20 cellular contexts compared by ENCODE assay signal in the genomic region with DNA sequence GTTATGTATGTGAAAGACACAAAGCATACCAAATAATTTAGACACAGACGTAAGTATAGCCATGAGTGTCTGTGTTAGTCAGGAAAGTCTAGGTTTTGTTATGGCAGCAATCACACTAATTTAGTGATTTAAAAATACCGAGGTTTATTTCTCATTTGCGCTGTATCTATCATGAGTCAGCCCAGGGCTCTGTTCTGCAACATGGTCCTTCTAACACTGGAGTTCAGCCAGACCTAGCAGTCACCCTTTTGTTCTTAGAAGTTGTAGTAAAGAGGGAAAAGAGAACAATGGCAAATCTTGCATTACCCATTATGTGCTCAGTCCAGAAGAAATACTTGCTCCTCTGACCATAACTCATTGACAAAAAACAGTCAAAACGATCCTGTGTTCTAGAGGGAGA.
DNase-seq lines count a peak whose midpoint lies in the region; ATAC-seq, FAIRE-seq and TF ChIP-seq lines count a peak whose summit lies in the region.
"Had no signal": no experiment of that assay in that cellular context is flagged by ENCODE, and none has a peak within 500 bp of the region (broad histone marks: within the 10 kb centered on the region; RNA-seq: fewer than 3 reads in every experiment).

No MANE protein-coding gene starts in this region.

- H3K27ac ChIP-seq in breast epithelium (no peak overlapping the region), kidney (ENCODE audit: low read depth in 2 of 2, low read length in 2 of 2) (no peak overlapping the region)
- H3K27ac ChIP-seq: 22Rv1, BLaER1, SK-N-MC had no signal

- DNase-seq in MCF 10A (ENCODE audit: unreplicated experiment) (peak; percentile 45), breast epithelium (ENCODE audit: low spot score in 2 of 2) (no peak), astrocyte of the cerebellum (ENCODE audit: low read depth) (peak; percentile 64), fibroblast of pulmonary artery (ENCODE audit: low read depth) (peak; percentile 62), DMS153 treated with DMSO at 0.1 percent for 48 hours (lab: John Stamatoyannopoulos, UW; ENCODE audit: unreplicated experiment) (no peak), kidney (no peak)
- no peak for DNase-seq in activated CD4-positive, alpha-beta T cell treated with anti-CD3 and anti-CD28 coated beads, Interleukin-2, amount 50 U/mL, for 1 hour
- DNase-seq: CD8-positive, alpha-beta T cell; DMS79; HFFc6; Karpas-422; NCI-H2029; NCI-H2171 treated with DMSO at 0.1 percent for 48 hours; NCI-H82 had no signal

- H3K4me1 Mint-ChIP-seq in MCF 10A (ENCODE audit: insufficient read depth, unreplicated experiment), result peaks cover 4% of the 10 kb centered on the region

- intact Hi-C loops in MCF 10A (cut with micrococcal nuclease), result no loop called here
- intact Hi-C loops in breast epithelium (cut with DNase I; ENCODE audit: low total_unique reads), result no loop called here
- intact Hi-C loops in kidney (cut with DNase I), result no loop called here

- CTCF ChIA-PET in MCF 10A (lab: Yijun Ruan, JAX), result no interaction called here

- H3K4me1 ChIP-seq in breast epithelium (no peaks in the 10 kb centered on the region), kidney (ENCODE audit: control insufficient read depth in 1 of 2, insufficient read depth in 1 of 2, low read depth in 1 of 2, low read length in 2 of 2) (no peaks in the 10 kb centered on the region)
- H3K4me1 ChIP-seq: BLaER1 had no signal

- in situ Hi-C loops in astrocyte of the cerebellum (cut with HindIII; ENCODE audit: low sequenced_read_pairs), result no loop called here

- no peaks in the 10 kb centered on the region for H3K9me3 ChIP-seq in breast epithelium
- H3K9me3 ChIP-seq in kidney (ENCODE audit: control insufficient read depth in 1 of 2, low read length in 2 of 2), result no peaks in the 10 kb centered on the region
- H3K9me3 ChIP-seq: BLaER1 had no signal

- no peak for FAIRE-seq in kidney (lab: Jason Lieb, UNC)
- FAIRE-seq: G401.6, GM12878 had no signal

- no peak for TF ChIP-seq POLR2A in breast epithelium (IDR thresholded peaks at IDR 0.05)

- no peak overlapping the region for H3K4me3 Mint-ChIP-seq in MCF 10A (ENCODE audit: unreplicated experiment)
- H3K4me3 Mint-ChIP-seq: CD8-positive, alpha-beta T cell; HFFc6 had no signal

- no peak for TF ChIP-seq CTCF in MCF 10A (IDR thresholded peaks at IDR 0.05; ENCODE audit: unreplicated experiment)
- no peak for TF ChIP-seq CTCF in breast epithelium (IDR thresholded peaks at IDR 0.05)
- TF ChIP-seq CTCF in astrocyte of the cerebellum (IDR thresholded peaks at IDR 0.05; ENCODE audit: low read depth, low read length, missing control alignments), result no peak
- no peak for TF ChIP-seq CTCF in fibroblast of pulmonary artery (IDR thresholded peaks at IDR 0.05; ENCODE audit: low read length, missing control alignments)
- no peak for TF ChIP-seq CTCF in kidney (IDR thresholded peaks at IDR 0.05; ENCODE audit: borderline replicate concordance, extremely low read depth, insufficient read depth)

- H3K27me3 Mint-ChIP-seq in MCF 10A (ENCODE audit: insufficient read depth, unreplicated experiment), result peaks cover 62% of the 10 kb centered on the region

- H3K4me3 ChIP-seq in breast epithelium (no peak overlapping the region), astrocyte of the cerebellum (ENCODE audit: low read depth, low read length) (no peak overlapping the region), fibroblast of pulmonary artery (replicated peaks; ENCODE audit: low read depth, low read length) (no peak overlapping the region), kidney (ENCODE audit: low read length in 2 of 2) (no peak overlapping the region)
- H3K4me3 ChIP-seq: BLaER1, GM12878, SK-N-MC had no signal

- no peaks in the 10 kb centered on the region for H3K27me3 ChIP-seq in breast epithelium
- H3K27me3 ChIP-seq: BLaER1 had no signal

- POLR2A ChIA-PET in MCF 10A (lab: Yijun Ruan, JAX), result no interaction called here

- no peak overlapping the region for H3K9ac ChIP-seq in kidney (ENCODE audit: low read length in 2 of 2)
- H3K9ac ChIP-seq: BLaER1 had no signal

- no TSS peak for BruUV-seq in MCF 10A (replicated peaks; lab: Mats Ljungman, UMichigan)

- H3K36me3 ChIP-seq in breast epithelium, result no peaks in the 10 kb centered on the region
- H3K36me3 ChIP-seq in kidney (ENCODE audit: control insufficient read depth in 1 of 2, insufficient read depth in 2 of 2, low read length in 2 of 2), result no peaks in the 10 kb centered on the region
- H3K36me3 ChIP-seq: BLaER1 had no signal

- H3K27ac Mint-ChIP-seq in MCF 10A (ENCODE audit: low read depth, unreplicated experiment), result no peak overlapping the region
- H3K27ac Mint-ChIP-seq: CD8-positive, alpha-beta T cell; HFFc6 had no signal

- no peaks in the 10 kb centered on the region for H3K9me3 Mint-ChIP-seq in MCF 10A (ENCODE audit: unreplicated experiment)
- H3K9me3 Mint-ChIP-seq: HFFc6 had no signal

- ATAC-seq in GM18511 (IDR thresholded peaks at IDR 0.05; ENCODE audit: unreplicated experiment), result no peak
- ATAC-seq: CD8-positive, alpha-beta T cell; GM12878 had no signal

- no peaks in the 10 kb centered on the region for H3K36me3 Mint-ChIP-seq in MCF 10A (ENCODE audit: insufficient read depth, unreplicated experiment)
- H3K36me3 Mint-ChIP-seq: CD8-positive, alpha-beta T cell had no signal

Comparison
In these comparisons a context has a peak if more than half of its experiments do, and no peak if none do; other contexts are left out.
1. DNase-seq: peak in MCF 10A (single experiment), astrocyte of the cerebellum (single experiment) and fibroblast of pulmonary artery (single experiment); none in breast epithelium (0 of 2), DMS153 treated with DMSO at 0.1 percent for 48 hours (single experiment), activated CD4-positive, alpha-beta T cell treated with anti-CD3 and anti-CD28 coated beads, Interleukin-2, amount 50 U/mL, for 1 hour (single experiment) and kidney (single experiment).